In the genomic region with DNA sequence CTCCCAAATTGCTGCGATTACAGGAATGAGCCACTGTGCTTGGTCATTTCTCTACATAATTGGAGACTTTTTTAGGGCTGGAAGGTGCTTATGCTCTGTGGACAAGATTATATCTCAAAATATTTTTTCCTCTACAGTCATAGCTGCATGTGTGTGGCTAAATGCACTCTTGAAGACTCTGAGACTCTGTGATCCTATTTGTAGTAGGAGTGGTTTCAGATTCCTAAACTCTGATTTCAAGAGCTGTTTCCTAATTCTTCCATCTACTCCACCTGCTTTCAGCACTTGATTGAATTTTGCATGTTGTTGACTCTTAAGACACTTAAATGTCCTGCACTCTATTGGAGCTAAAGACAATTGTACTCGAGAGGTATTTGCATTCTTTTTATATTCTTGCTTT, we compare ENCODE assay signal across 17 cellular contexts.
A peak's percentile ranks its signal among the peaks of the same experiment; 100 is the strongest.
DNase-seq lines count a peak whose midpoint lies in the region; ATAC-seq and TF ChIP-seq lines count a peak whose summit lies in the region.
"Had no signal": no experiment of that assay in that cellular context is flagged by ENCODE, and none has a peak within 500 bp of the region (broad histone marks: within the 10 kb centered on the region; RNA-seq: fewer than 3 reads in every experiment).

No MANE protein-coding gene starts in this region.

- POLR2A ChIA-PET in WTC11 (lab: Charles Lee) = no interaction called here

- H3K9me3 ChIP-seq in upper lobe of left lung = no peaks in the 10 kb centered on the region
- H3K9me3 ChIP-seq in T-helper 17 cell (ENCODE audit: control insufficient read depth, low read length, poor library complexity, severe bottlenecking) = no peaks in the 10 kb centered on the region
- H3K9me3 ChIP-seq: BLaER1 treated with 17β-estradiol and CSF1 and Interleukin-3, amounts not matched to agents 10 nM and 100 nM had no signal

- H3K27me3 Mint-ChIP-seq in HFFc6 (ENCODE audit: insufficient read depth) (no peaks in the 10 kb centered on the region), WTC11 (ENCODE audit: low read depth) (no peaks in the 10 kb centered on the region), T-helper 17 cell (peaks cover 5% of the 10 kb centered on the region)

- H3K27me3 ChIP-seq in upper lobe of left lung (no peaks in the 10 kb centered on the region), dorsolateral prefrontal cortex (no peaks in the 10 kb centered on the region)
- H3K27me3 ChIP-seq: BLaER1 treated with 17β-estradiol and CSF1 and Interleukin-3, amounts not matched to agents 10 nM and 100 nM had no signal

- TF ChIP-seq EP300 in upper lobe of left lung (IDR thresholded peaks at IDR 0.05) = peak in 2 of 4 donors; percentile 10 to 77

- ATAC-seq in WTC11 (no peak), upper lobe of left lung (ENCODE audit: low FRiP score in 2 of 2) (peak; percentile 52 to 80), T-helper 17 cell (no peak), HG02759 (IDR thresholded peaks at IDR 0.05; ENCODE audit: unreplicated experiment) (no peak)
- ATAC-seq: HCT116, K562 had no signal

- peaks cover 0 to 31% (median 7%) of the 10 kb centered on the region in 4 donors for H3K4me1 ChIP-seq in upper lobe of left lung
- H3K4me1 ChIP-seq: BLaER1 treated with 17β-estradiol and CSF1 and Interleukin-3, amounts not matched to agents 10 nM and 100 nM had no signal

- H3K4me1 Mint-ChIP-seq in HFFc6 (ENCODE audit: low read depth) = peaks cover 77% of the 10 kb centered on the region
- H3K4me1 Mint-ChIP-seq in WTC11 = peaks cover 30% of the 10 kb centered on the region
- H3K4me1 Mint-ChIP-seq in T-helper 17 cell = no peaks in the 10 kb centered on the region

- H3K27ac ChIP-seq in upper lobe of left lung (peak overlapping the region in 2 of 4 donors; percentile 73 to 77), dorsolateral prefrontal cortex (no peak overlapping the region)
- H3K27ac ChIP-seq: BLaER1 treated with 17β-estradiol and CSF1 and Interleukin-3, amounts not matched to agents 10 nM and 100 nM had no signal

- H3K9me3 Mint-ChIP-seq in HFFc6 (no peaks in the 10 kb centered on the region), WTC11 (0 out of 2 replicates have a peak, but pooled peaks cover 3% of the 10 kb centered on the region)

- CTCF ChIA-PET in WTC11 (lab: Charles Lee) = interaction anchor here (0.6 to 1.1 kb wide), 4 partner anchors 36 to 328 kb away, joined by 3 to 5 read pairs (median 4); no protein-coding TSS in a partner anchor

- TF ChIP-seq CTCF in HFFc6 (IDR thresholded peaks at IDR 0.05) (no peak), WTC11 (IDR thresholded peaks at IDR 0.05) (no peak), upper lobe of left lung (IDR thresholded peaks at IDR 0.05) (no peak), dorsolateral prefrontal cortex (IDR thresholded peaks at IDR 0.05 in 54 of 56, conservative IDR thresholded peaks at IDR 0.05 in 2 of 56; ENCODE audit: low read depth in 1 of 56, partially characterized antibody in 56 of 56) (no peak)

- H3K4me3 Mint-ChIP-seq in HFFc6 (no peak overlapping the region), WTC11 (no peak overlapping the region), T-helper 17 cell (no peak overlapping the region)

- DNase-seq in HFFc6 (peak; percentile 42), WTC11 (ENCODE audit: low spot score) (no peak), myocyte (ENCODE audit: low read depth) (peak; percentile 13), upper lobe of left lung (no peak), T-helper 17 cell (no peak), mesenteric fat pad (ENCODE audit: low spot score) (no peak), dorsolateral prefrontal cortex (no peak)
- DNase-seq: DMS153, NCI-H1048, NCI-H146, NCI-H446 treated with DMSO at 0.1 percent for 48 hours, NCI-H748 treated with DMSO at 0.1 percent for 48 hours, SHP77 treated with DMSO at 0.1 percent for 48 hours had no signal

- peak in 1 of 4 donors; percentile 15 for TF ChIP-seq POLR2A in upper lobe of left lung (IDR thresholded peaks at IDR 0.05)

- H3K36me3 ChIP-seq in upper lobe of left lung = no peaks in the 10 kb centered on the region
- H3K36me3 ChIP-seq: BLaER1 treated with 17β-estradiol and CSF1 and Interleukin-3, amounts not matched to agents 10 nM and 100 nM had no signal

- peaks cover 12% of the 10 kb centered on the region; the same call in 1 of the 2 replicates for H3K36me3 Mint-ChIP-seq in HFFc6 (ENCODE audit: low read depth)
- H3K36me3 Mint-ChIP-seq in WTC11 = no peaks in the 10 kb centered on the region
- no peaks in the 10 kb centered on the region for H3K36me3 Mint-ChIP-seq in T-helper 17 cell (ENCODE audit: low read depth)

- no peak overlapping the region for H3K4me3 ChIP-seq in upper lobe of left lung
- no peak overlapping the region for H3K4me3 ChIP-seq in dorsolateral prefrontal cortex
- H3K4me3 ChIP-seq: BLaER1 treated with 17β-estradiol and CSF1 and Interleukin-3, amounts not matched to agents 10 nM and 100 nM; K562 had no signal

- 69 to 77% methylated on average over 2 of the region's 2 CpGs for WGBS in upper lobe of left lung, 2 donors

- intact Hi-C loops in dorsolateral prefrontal cortex (cut with DNase I) = no loop called here

- H3K27ac Mint-ChIP-seq in HFFc6 = peak overlapping the region; percentile 53
- peak overlapping the region; percentile 15; the same call in 1 of the 2 replicates for H3K27ac Mint-ChIP-seq in WTC11
- no peak overlapping the region for H3K27ac Mint-ChIP-seq in T-helper 17 cell

TF ChIP-seq in WTC11, 78 proteins besides CTCF, POLR2A, EP300 and RAD21 (continues in another document):
- TF ChIP-seq ETV6 (CRISPR knock-in tag; IDR thresholded peaks at IDR 0.05) (no peak), ESRRA (CRISPR knock-in tag; IDR thresholded peaks at IDR 0.05; ENCODE audit: borderline replicate concordance) (no peak), OVOL2 (CRISPR knock-in tag; IDR thresholded peaks at IDR 0.05; ENCODE audit: borderline replicate concordance) (no peak), FOXP1 (CRISPR knock-in tag; IDR thresholded peaks at IDR 0.05; ENCODE audit: borderline replicate concordance) (no peak), RELA (CRISPR knock-in tag; IDR thresholded peaks at IDR 0.05; ENCODE audit: borderline replicate concordance) (no peak), ZNF121 (CRISPR knock-in tag; IDR thresholded peaks at IDR 0.05) (no peak), CBFB (CRISPR knock-in tag; IDR thresholded peaks at IDR 0.05; ENCODE audit: low read depth) (no peak), TEAD4 (CRISPR knock-in tag; IDR thresholded peaks at IDR 0.05) (no peak), ZBTB21 (CRISPR knock-in tag; IDR thresholded peaks at IDR 0.05; ENCODE audit: borderline replicate concordance) (no peak)
- TF ChIP-seq, protein P1, sequence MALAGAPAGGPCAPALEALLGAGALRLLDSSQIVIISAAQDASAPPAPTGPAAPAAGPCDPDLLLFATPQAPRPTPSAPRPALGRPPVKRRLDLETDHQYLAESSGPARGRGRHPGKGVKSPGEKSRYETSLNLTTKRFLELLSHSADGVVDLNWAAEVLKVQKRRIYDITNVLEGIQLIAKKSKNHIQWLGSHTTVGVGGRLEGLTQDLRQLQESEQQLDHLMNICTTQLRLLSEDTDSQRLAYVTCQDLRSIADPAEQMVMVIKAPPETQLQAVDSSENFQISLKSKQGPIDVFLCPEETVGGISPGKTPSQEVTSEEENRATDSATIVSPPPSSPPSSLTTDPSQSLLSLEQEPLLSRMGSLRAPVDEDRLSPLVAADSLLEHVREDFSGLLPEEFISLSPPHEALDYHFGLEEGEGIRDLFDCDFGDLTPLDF (CRISPR knock-in tag; IDR thresholded peaks at IDR 0.05) = no peak
- TF ChIP-seq, protein P2, sequence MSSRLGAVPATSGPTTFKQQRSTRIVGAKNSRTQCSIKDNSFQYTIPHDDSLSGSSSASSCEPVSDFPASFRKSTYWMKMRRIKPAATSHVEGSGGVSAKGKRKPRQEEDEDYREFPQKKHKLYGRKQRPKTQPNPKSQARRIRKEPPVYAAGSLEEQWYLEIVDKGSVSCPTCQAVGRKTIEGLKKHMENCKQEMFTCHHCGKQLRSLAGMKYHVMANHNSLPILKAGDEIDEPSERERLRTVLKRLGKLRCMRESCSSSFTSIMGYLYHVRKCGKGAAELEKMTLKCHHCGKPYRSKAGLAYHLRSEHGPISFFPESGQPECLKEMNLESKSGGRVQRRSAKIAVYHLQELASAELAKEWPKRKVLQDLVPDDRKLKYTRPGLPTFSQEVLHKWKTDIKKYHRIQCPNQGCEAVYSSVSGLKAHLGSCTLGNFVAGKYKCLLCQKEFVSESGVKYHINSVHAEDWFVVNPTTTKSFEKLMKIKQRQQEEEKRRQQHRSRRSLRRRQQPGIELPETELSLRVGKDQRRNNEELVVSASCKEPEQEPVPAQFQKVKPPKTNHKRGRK (CRISPR knock-in tag; IDR thresholded peaks at IDR 0.05; ENCODE audit: borderline replicate concordance) = no peak
- TF ChIP-seq, protein P3, sequence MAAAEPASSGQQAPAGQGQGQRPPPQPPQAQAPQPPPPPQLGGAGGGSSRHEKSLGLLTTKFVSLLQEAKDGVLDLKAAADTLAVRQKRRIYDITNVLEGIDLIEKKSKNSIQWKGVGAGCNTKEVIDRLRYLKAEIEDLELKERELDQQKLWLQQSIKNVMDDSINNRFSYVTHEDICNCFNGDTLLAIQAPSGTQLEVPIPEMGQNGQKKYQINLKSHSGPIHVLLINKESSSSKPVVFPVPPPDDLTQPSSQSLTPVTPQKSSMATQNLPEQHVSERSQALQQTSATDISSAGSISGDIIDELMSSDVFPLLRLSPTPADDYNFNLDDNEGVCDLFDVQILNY (CRISPR knock-in tag; IDR thresholded peaks at IDR 0.05) = no peak

Comparison
In these comparisons a context has a peak if more than half of its experiments do, and no peak if none do; other contexts are left out.
1. DNase-seq: peak in HFFc6 (single experiment) and myocyte (single experiment); none in WTC11 (single experiment), upper lobe of left lung (0 of 2), T-helper 17 cell (0 of 3), mesenteric fat pad (single experiment) and dorsolateral prefrontal cortex (0 of 10).
2. ATAC-seq: peak in upper lobe of left lung (2 of 2); none in WTC11 (single experiment), T-helper 17 cell (single experiment) and HG02759 (single experiment).